Comparison of ENCODE assay signal across 10 cellular contexts in genomic region chr20:40471261-40471629, GRCh38.
DNase-seq lines count a peak whose midpoint lies in the region; TF ChIP-seq lines count a peak whose summit lies in the region.
"Had no signal": no experiment of that assay in that cellular context is flagged by ENCODE, and none has a peak within 500 bp of the region (broad histone marks: within the 10 kb centered on the region; RNA-seq: fewer than 3 reads in every experiment).

No MANE protein-coding gene starts in this region.

- 91% methylated on average over 4 of the region's 4 CpGs for WGBS in prostate gland

- no peak overlapping the region for H3K27ac ChIP-seq in PC-9
- H3K27ac ChIP-seq in left ventricle myocardium inferior (replicated peaks) = peak overlapping the region; percentile 69
- peak overlapping the region; percentile 28 to 56 for H3K27ac ChIP-seq in prostate gland

- H3F3A ChIP-seq in PC-9 (ENCODE audit: insufficient read depth, low read depth) = no peaks in the 10 kb centered on the region

- no peak overlapping the region for H2AFZ ChIP-seq in PC-9

- in situ Hi-C loops in GM13977 (cut with MboI; ENCODE audit: low pct_unique_long_range_greater_than_20kb, low sequenced_read_pairs, unreplicated experiment) = no loop called here

- TF ChIP-seq POLR2A in prostate gland (IDR thresholded peaks at IDR 0.05) = no peak

- H3K4me1 ChIP-seq in PC-9 (replicated peaks; ENCODE audit: insufficient read depth) = no peaks in the 10 kb centered on the region
- peaks cover 14% of the 10 kb centered on the region for H3K4me1 ChIP-seq in left ventricle myocardium inferior
- H3K4me1 ChIP-seq in prostate gland (replicated peaks) = peaks cover 4% of the 10 kb centered on the region

- no peak for DNase-seq in GM13977 (ENCODE audit: low spot score)
- no peak for DNase-seq in PC-9
- DNase-seq in left ventricle myocardium inferior = no peak
- DNase-seq in prostate gland (ENCODE audit: low spot score) = no peak
- DNase-seq in activated gamma-delta T cell treated with Interleukin-2 at 50 U/mL for 16 hours = no peak
- DNase-seq in cerebellar nuclear complex (lab: John Stamatoyannopoulos, UW) = no peak
- no peak for DNase-seq in cortex of kidney (lab: John Stamatoyannopoulos, UW)
- no peak for DNase-seq in activated CD4-positive, alpha-beta T cell treated with anti-CD3 and anti-CD28 coated beads, Interleukin-2, amount 50 U/mL, for 4 hours
- DNase-seq: effector memory CD4-positive, alpha-beta T cell; EL had no signal

- intact Hi-C loops in PC-9 (cut with micrococcal nuclease; ENCODE audit: unreplicated experiment) = no loop called here
- intact Hi-C loops in left ventricle myocardium inferior (cut with micrococcal nuclease) = no loop called here
- intact Hi-C loops in prostate gland (cut with DNase I) = no loop called here

- H3K9me3 ChIP-seq in PC-9 (ENCODE audit: insufficient read depth, low read depth) = no peaks in the 10 kb centered on the region
- no peaks in the 10 kb centered on the region for H3K9me3 ChIP-seq in left ventricle myocardium inferior (replicated peaks)
- H3K9me3 ChIP-seq in prostate gland = no peaks in the 10 kb centered on the region

- H3K36me3 ChIP-seq in PC-9 (ENCODE audit: low read depth) (no peaks in the 10 kb centered on the region), left ventricle myocardium inferior (no peaks in the 10 kb centered on the region), prostate gland (no peaks in the 10 kb centered on the region)

- no peaks in the 10 kb centered on the region for H3K9me2 ChIP-seq in PC-9 (ENCODE audit: insufficient read depth)

- TF ChIP-seq CTCF in GM13977 (IDR thresholded peaks at IDR 0.05; ENCODE audit: extremely low read depth, insufficient read depth, missing control alignments) (peak; percentile 18), PC-9 (conservative IDR thresholded peaks at IDR 0.05) (peak; percentile 42; the same call in 1 of the 2 replicates), left ventricle myocardium inferior (IDR thresholded peaks at IDR 0.05; ENCODE audit: borderline replicate concordance) (peak; percentile 23), prostate gland (IDR thresholded peaks at IDR 0.05) (peak in 3 of 4 experiments; percentile 21 to 40 (median 35))

- no peak overlapping the region for H3K4me3 ChIP-seq in PC-9
- H3K4me3 ChIP-seq in left ventricle myocardium inferior = no peak overlapping the region
- H3K4me3 ChIP-seq in prostate gland = no peak overlapping the region

- POLR2A ChIA-PET in PC-9 (lab: Charles Lee; ENCODE audit: unreplicated experiment) = no interaction called here

- H3K4me2 ChIP-seq in PC-9 = no peak overlapping the region

- no peaks in the 10 kb centered on the region for H4K20me1 ChIP-seq in PC-9 (ENCODE audit: insufficient read depth)

- CTCF ChIA-PET in PC-9 (lab: Charles Lee) = no interaction called here

- BruUV-seq in PC-9 (replicated peaks; lab: Mats Ljungman, UMichigan) = no TSS peak

- H3K79me2 ChIP-seq in PC-9 (ENCODE audit: low read depth) = no peaks in the 10 kb centered on the region

- H3K27me3 ChIP-seq in PC-9 (ENCODE audit: insufficient read depth, low read depth) (no peaks in the 10 kb centered on the region), left ventricle myocardium inferior (ENCODE audit: low read depth) (peaks cover 19% of the 10 kb centered on the region), prostate gland (replicated peaks; ENCODE audit: insufficient read depth) (no peaks in the 10 kb centered on the region)
